Comparison of ENCODE assay signal across 15 cellular contexts in genomic region chr4:187603093-187603395, GRCh38.
DNase-seq lines count a peak whose midpoint lies in the region; ATAC-seq, FAIRE-seq and TF ChIP-seq lines count a peak whose summit lies in the region.
"Had no signal": no experiment of that assay in that cellular context is flagged by ENCODE, and none has a peak within 500 bp of the region (broad histone marks: within the 10 kb centered on the region; RNA-seq: fewer than 3 reads in every experiment).

No MANE protein-coding gene starts in this region.

- TF ChIP-seq POLR2A in HepG2 (IDR thresholded peaks at IDR 0.05; ENCODE audit: insufficient read depth in 1 of 2, low read depth in 2 of 2, low read length in 2 of 2): no peak

- no peak for TF ChIP-seq RAD21 in HepG2 (CRISPR knock-in tag; IDR thresholded peaks at IDR 0.05)

- ATAC-seq in HG03108 (IDR thresholded peaks at IDR 0.05; ENCODE audit: unreplicated experiment) (no peak), HepG2 (no peak)
- ATAC-seq: activated CD8-positive, alpha-beta T cell treated with anti-CD3 and anti-CD28 coated beads for 36 hours had no signal

- no peak for TF ChIP-seq EP300 in HepG2 (IDR thresholded peaks at IDR 0.05; ENCODE audit: low read depth in 2 of 2, low read length in 2 of 2)
- TF ChIP-seq EP300 in HepG2 (CRISPR knock-in tag; IDR thresholded peaks at IDR 0.05; ENCODE audit: borderline replicate concordance): no peak

- H3K4me2 ChIP-seq in fibroblast of lung (ENCODE audit: extremely low read depth, insufficient read depth, low read length): peak overlapping the region; percentile 66
- H3K4me2 ChIP-seq in HepG2 (ENCODE audit: low read depth, low read length): no peak overlapping the region

- POLR2A ChIA-PET in HepG2 (lab: Yijun Ruan, JAX): no interaction called here

- H3K27me3 ChIP-seq in fibroblast of lung (ENCODE audit: control insufficient read depth, insufficient read depth, low read length) (no peaks in the 10 kb centered on the region), HepG2 (ENCODE audit: control insufficient read depth in 1 of 2, insufficient read depth in 2 of 2, low read length in 2 of 2) (peaks cover 0 to 3% of the 10 kb centered on the region in 2 experiments; a peak in 1 of 5 replicates)

- H4K20me1 ChIP-seq in fibroblast of lung (ENCODE audit: control insufficient read depth, extremely low read depth, insufficient read depth, low read length) (no peaks in the 10 kb centered on the region), HepG2 (ENCODE audit: insufficient read depth, low read length) (no peaks in the 10 kb centered on the region)

- no peak for TF ChIP-seq CTCF in fibroblast of lung (conservative IDR thresholded peaks at IDR 0.05 in 1 of 2, IDR thresholded peaks at IDR 0.05 in 1 of 2; ENCODE audit: low read depth in 1 of 2, low read length in 2 of 2)
- no peak for TF ChIP-seq CTCF in HepG2 (CRISPR knock-in tag; IDR thresholded peaks at IDR 0.05)

- H3K9ac ChIP-seq in SK-N-MC (ENCODE audit: insufficient read length) (no peak overlapping the region), fibroblast of lung (ENCODE audit: insufficient read depth, low read length) (no peak overlapping the region), HepG2 (ENCODE audit: insufficient read depth, low read depth, low read length) (no peak overlapping the region)

- H3K9me3 ChIP-seq in SK-N-MC (ENCODE audit: low read depth, low read length) (no peaks in the 10 kb centered on the region), fibroblast of lung (ENCODE audit: control insufficient read depth, insufficient read depth, low read depth, low read length) (no peaks in the 10 kb centered on the region), HepG2 (ENCODE audit: low read length) (no peaks in the 10 kb centered on the region)

- H3K27ac ChIP-seq in SK-N-MC: no peak overlapping the region
- H3K27ac ChIP-seq in fibroblast of lung (ENCODE audit: insufficient read depth, low read length): peak overlapping the region; percentile 70
- no peak overlapping the region for H3K27ac ChIP-seq in HepG2 (ENCODE audit: extremely low read length, insufficient read depth, low read length)

- DNase-seq in EH (ENCODE audit: low read depth): peak; percentile 100
- DNase-seq in SK-N-MC (ENCODE audit: low read depth, low spot score): no peak
- DNase-seq in fibroblast of lung (ENCODE audit: low read depth in 2 of 2): peak; percentile 75 to 98
- DNase-seq in skeletal muscle cell (ENCODE audit: low read depth): peak; percentile 73
- DNase-seq in SKM-1 (lab: John Stamatoyannopoulos, UW; ENCODE audit: unreplicated experiment): no peak
- no peak for DNase-seq in ACHN
- DNase-seq in HepG2 (ENCODE audit: low spot score): no peak
- DNase-seq: activated CD8-positive, alpha-beta T cell treated with anti-CD3 and anti-CD28 coated beads for 36 hours; anterior cingulate cortex; GDM1; naive B cell; NCI-H1105 treated with DMSO at 0.1 percent for 48 hours; NK-92 treated with Interleukin-12 subunit alpha and Interleukin-12 subunit beta, amount 100 ng/mL, for 24 hours had no signal

- 0% methylated on average over 2 of the region's 2 CpGs for WGBS in HepG2 (ENCODE audit: low lambda C conversion rate)

- H3K36me3 ChIP-seq in SK-N-MC (ENCODE audit: insufficient read depth, low read length): no peaks in the 10 kb centered on the region
- H3K36me3 ChIP-seq in fibroblast of lung (ENCODE audit: control insufficient read depth, insufficient read depth, low read length): no peaks in the 10 kb centered on the region
- no peaks in the 10 kb centered on the region for H3K36me3 ChIP-seq in HepG2 (replicated peaks in 1 of 2; ENCODE audit: control insufficient read depth in 1 of 2, insufficient read depth in 2 of 2, low read length in 2 of 2)

- peaks cover 17% of the 10 kb centered on the region for H3K4me1 ChIP-seq in fibroblast of lung (ENCODE audit: control insufficient read depth, extremely low read depth, insufficient read depth, low read length)
- no peaks in the 10 kb centered on the region for H3K4me1 ChIP-seq in HepG2 (ENCODE audit: insufficient read depth, low read length)

- H2AFZ ChIP-seq in fibroblast of lung (ENCODE audit: low read length) (no peak overlapping the region), HepG2 (ENCODE audit: low read length) (no peak overlapping the region)

- H3K4me3 ChIP-seq in SK-N-MC: peak overlapping the region; percentile 15; the same call in 1 of the 2 replicates
- H3K4me3 ChIP-seq in fibroblast of lung (replicated peaks in 1 of 4; ENCODE audit: control extremely low read depth in 1 of 4, insufficient read depth in 1 of 4, low read depth in 3 of 4, low read length in 4 of 4): no peak overlapping the region
- H3K4me3 ChIP-seq in skeletal muscle cell (ENCODE audit: low read depth, low read length): no peak overlapping the region
- no peak overlapping the region for H3K4me3 ChIP-seq in HepG2 (replicated peaks in 1 of 3; ENCODE audit: insufficient read depth in 1 of 3, low read depth in 2 of 3, low read length in 3 of 3)

- H3K79me2 ChIP-seq in fibroblast of lung (ENCODE audit: control insufficient read depth, insufficient read depth, low read length) (no peaks in the 10 kb centered on the region), HepG2 (ENCODE audit: insufficient read depth, low read length) (no peaks in the 10 kb centered on the region)

- CTCF ChIA-PET in HepG2 (lab: Yijun Ruan, JAX; ENCODE audit: low intra/inter-chr PET ratio, low total read pairs): no interaction called here

- no TSS peak for BruUV-seq in HepG2 (replicated peaks; lab: Mats Ljungman, UMichigan)

- intact Hi-C loops in HepG2 (cut with micrococcal nuclease; ENCODE audit: unreplicated experiment): loop anchor here (10.0 kb wide), 1 partner anchor 878 kb away; the partner anchor contains the start of gene FAT1

- no peak for FAIRE-seq in HepG2 (lab: Jason Lieb, UNC)
- FAIRE-seq: GM19239 had no signal

- in situ Hi-C loops in ACHN (cut with HindIII; ENCODE audit: low pct_ligation_motif_present, low pct_unique_long_range_greater_than_20kb, low sequenced_read_pairs) (no loop called here), HepG2 (cut with HindIII; ENCODE audit: extremely low pct_ligation_motif_present, low pct_unique_long_range_greater_than_20kb) (no loop called here)

TF ChIP-seq in HepG2, 621 proteins besides CTCF, POLR2A, EP300 and RAD21:
- no peak for TF ChIP-seq ZSCAN22 (CRISPR knock-in tag; IDR thresholded peaks at IDR 0.05)
- TF ChIP-seq POGK (CRISPR knock-in tag; conservative IDR thresholded peaks at IDR 0.05): no peak
- TF ChIP-seq DNMT3B (CRISPR knock-in tag; conservative IDR thresholded peaks at IDR 0.05): no peak
- TF ChIP-seq JUN (CRISPR knock-in tag; IDR thresholded peaks at IDR 0.05): no peak
- TF ChIP-seq ZNF12 (CRISPR knock-in tag; IDR thresholded peaks at IDR 0.05): no peak
- no peak for TF ChIP-seq ZNF790 (CRISPR knock-in tag; IDR thresholded peaks at IDR 0.05; ENCODE audit: borderline replicate concordance)
- TF ChIP-seq ZNF354B (CRISPR knock-in tag; IDR thresholded peaks at IDR 0.05): no peak
- no peak for TF ChIP-seq ZNF333 (CRISPR knock-in tag; IDR thresholded peaks at IDR 0.05; ENCODE audit: borderline replicate concordance)
- TF ChIP-seq ZMYM3 (CRISPR knock-in tag; IDR thresholded peaks at IDR 0.05): no peak
- TF ChIP-seq IKZF4 (CRISPR knock-in tag; IDR thresholded peaks at IDR 0.05; ENCODE audit: borderline replicate concordance, low read depth, not compliant biosample characterization): no peak
- TF ChIP-seq SPEN (CRISPR knock-in tag; IDR thresholded peaks at IDR 0.05; ENCODE audit: low read depth): no peak
- no peak for TF ChIP-seq ZUFSP (CRISPR knock-in tag; IDR thresholded peaks at IDR 0.05; ENCODE audit: borderline replicate concordance)

Comparison
In these comparisons a context has a peak if more than half of its experiments do, and no peak if none do; other contexts are left out.
1. DNase-seq: peak in EH (single experiment), fibroblast of lung (2 of 2) and skeletal muscle cell (single experiment); none in SK-N-MC (single experiment), SKM-1 (single experiment), ACHN (single experiment) and HepG2 (single experiment).